In genomic region chr6:4133941-4134838, GRCh38 we compare ENCODE assay signal across 8 cellular contexts. TPM values are rescaled to one million over a fixed set of nuclear protein-coding genes. Genes with fewer than 3 reads are reported as not detected.
A peak's percentile ranks its signal among the peaks of the same experiment; 100 is the strongest.
DNase-seq lines count a peak whose midpoint lies in the region; ATAC-seq, FAIRE-seq and TF ChIP-seq lines count a peak whose summit lies in the region.

No MANE protein-coding gene starts in this region.

- no peak for TF ChIP-seq CTCF in epithelial cell of esophagus (IDR thresholded peaks at IDR 0.05; ENCODE audit: insufficient read depth, low read depth, low read length, missing control alignments)

- TF ChIP-seq POLR2A in GM18505 (IDR thresholded peaks at IDR 0.05; ENCODE audit: borderline replicate concordance, extremely low read depth, insufficient read depth, insufficient read length) = no peak

- POLR2A ChIA-PET in HEK293T (lab: Yijun Ruan, JAX) = interaction anchor here (1.0 kb wide), 1 partner anchor 116 kb away, joined by 3 read pairs; no protein-coding TSS in a partner anchor
- POLR2A ChIA-PET in naive thymus-derived CD8-positive, alpha-beta T cell (lab: Charles Lee) = interaction anchor here (1.0 to 3.0 kb wide), 5 partner anchors 113 to 385 kb away, joined by 3 to 31 read pairs (median 7); partner anchors contain the start of gene FAM50B

- peak overlapping the region; percentile 58 for H3K4me3 ChIP-seq in epithelial cell of esophagus (ENCODE audit: low read length)

- no peak for ATAC-seq in naive thymus-derived CD8-positive, alpha-beta T cell
- ATAC-seq in HG02884 (IDR thresholded peaks at IDR 0.05; ENCODE audit: unreplicated experiment) (no peak), GM18505 (IDR thresholded peaks at IDR 0.05; ENCODE audit: unreplicated experiment) (no peak)

- peaks cover 0 to 6% (median 0%) of the 10 kb centered on the region in 9 donors for H3K9me3 Mint-ChIP-seq in naive thymus-derived CD8-positive, alpha-beta T cell

- CTCF ChIA-PET in HEK293T (lab: Yijun Ruan, JAX) = interaction anchor here (0.7 kb wide), 1 partner anchor 35 kb away, joined by 4 read pairs; no protein-coding TSS in a partner anchor

- peaks cover 18 to 43% (median 28%) of the 10 kb centered on the region in 3 donors for H3K36me3 Mint-ChIP-seq in naive thymus-derived CD8-positive, alpha-beta T cell

- H3K27me3 Mint-ChIP-seq in naive thymus-derived CD8-positive, alpha-beta T cell = no peaks in the 10 kb centered on the region

- DNase-seq in 8988T (peak; percentile 13), HEK293T (ENCODE audit: extremely low spot score) (peak; percentile 19), epithelial cell of esophagus (ENCODE audit: low read depth) (peak; percentile 11), urothelium cell line (ENCODE audit: low spot score) (peak; percentile 16)
- peak; percentile 22 to 25 for DNase-seq in activated CD4-positive, alpha-beta T cell treated with anti-CD3 and anti-CD28 coated beads for 4 hours
- peak in 5 of 10 donors; percentile 6 to 64 (median 10) for DNase-seq in naive thymus-derived CD8-positive, alpha-beta T cell

- no peak for FAIRE-seq in urothelium cell line (lab: Jason Lieb, UNC)

- peak overlapping the region; percentile 86 to 94 (median 92) for H3K4me3 Mint-ChIP-seq in naive thymus-derived CD8-positive, alpha-beta T cell

- H3K27ac Mint-ChIP-seq in naive thymus-derived CD8-positive, alpha-beta T cell = peak overlapping the region; percentile 73 to 96 (median 92)

- H3K4me1 Mint-ChIP-seq in naive thymus-derived CD8-positive, alpha-beta T cell = peaks cover 14 to 46% (median 36%) of the 10 kb centered on the region in 4 donors

TF ChIP-seq in HEK293T, 16 proteins besides CTCF, POLR2A, EP300 and RAD21:
- TF ChIP-seq PKNOX1 (IDR thresholded peaks at IDR 0.05) (no peak), L3MBTL2 (conservative IDR thresholded peaks at IDR 0.05) (no peak), SUZ12 (IDR thresholded peaks at IDR 0.05) (no peak), FOXK2 (IDR thresholded peaks at IDR 0.05) (no peak), NFRKB (IDR thresholded peaks at IDR 0.05) (no peak), ELF4 (IDR thresholded peaks at IDR 0.05) (no peak), ZNF384 (IDR thresholded peaks at IDR 0.05) (no peak), LEF1 (IDR thresholded peaks at IDR 0.05; ENCODE audit: borderline replicate concordance) (no peak), TARDBP (IDR thresholded peaks at IDR 0.05) (no peak), BHLHE40 (IDR thresholded peaks at IDR 0.05; ENCODE audit: borderline replicate concordance) (no peak), HDGF (IDR thresholded peaks at IDR 0.05; ENCODE audit: borderline replicate concordance) (no peak), FOXM1 (IDR thresholded peaks at IDR 0.05; ENCODE audit: borderline replicate concordance) (no peak)

RNA-seq across cellular contexts. Expression of gene ECI2, which starts 1.2 kb away (rescaled TPM):
- 10 to 100 TPM; 61.3 to 62.4 TPM for total RNA-seq in naive thymus-derived CD8-positive, alpha-beta T cell
- 10 to 100 TPM; 66.3 to 83.4 (median 78.5) TPM for polyA plus RNA-seq in naive thymus-derived CD8-positive, alpha-beta T cell

RNA-seq across cellular contexts. Expression of gene FAM217A, which starts 55.3 kb away (rescaled TPM):
- total RNA-seq in naive thymus-derived CD8-positive, alpha-beta T cell = not detected
- polyA plus RNA-seq in naive thymus-derived CD8-positive, alpha-beta T cell = under 1 TPM in 2 of 3 donors, not detected in 1; 0.08 to 0.23 TPM
